ENCODE assay signal across 14 cellular contexts in the genomic region with DNA sequence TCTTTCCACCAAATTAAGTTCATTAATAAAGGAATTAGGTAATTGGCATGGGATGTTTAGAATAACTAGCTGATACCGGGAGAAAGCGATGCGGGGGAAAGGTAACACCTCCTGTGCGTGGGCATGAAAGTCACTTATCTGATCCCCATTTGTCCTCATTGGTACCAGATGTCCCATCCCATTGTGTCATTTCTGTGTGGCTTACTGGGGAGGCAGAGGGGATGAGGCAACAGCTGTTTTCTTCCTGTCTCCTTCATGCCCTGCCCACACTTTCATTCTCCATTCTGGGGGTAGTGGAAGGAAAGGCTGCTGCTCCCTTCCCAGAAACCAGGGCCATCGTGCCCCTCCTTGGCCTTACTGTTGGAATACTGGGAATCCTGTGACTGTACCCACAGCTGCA.
"Had no signal": no experiment of that assay in that cellular context is flagged by ENCODE, and none has a peak within 500 bp of the region (broad histone marks: within the 10 kb centered on the region; RNA-seq: fewer than 3 reads in every experiment).

No MANE protein-coding gene starts in this region.

- H3K27ac ChIP-seq: epithelial cell of prostate, heart right ventricle, lower lobe of right lung, ovary, thyroid gland, WERI-Rb-1 had no signal

- H3K4me3 ChIP-seq: heart right ventricle, lower lobe of right lung, ovary, thyroid gland had no signal

- DNase-seq: activated CD4-positive, alpha-beta T cell treated with anti-CD3 and anti-CD28 coated beads, Interleukin-2, amount 50 U/mL, for 48 hours; activated naive CD4-positive, alpha-beta T cell treated with anti-CD3 and anti-CD28 coated beads, Interleukin-2, amount 10 ng/mL, durations not matched to agents 7 days and 5 days; dermis blood vessel endothelial cell; effector memory CD8-positive, alpha-beta T cell; foreskin melanocyte; heart right ventricle; left colon; lower lobe of right lung; ovary; thyroid gland; WERI-Rb-1 had no signal

- ATAC-seq: effector memory CD8-positive, alpha-beta T cell; heart right ventricle; left colon; lower lobe of right lung had no signal

- FAIRE-seq: islet of Langerhans, urothelium cell line had no signal

- H3K9me3 ChIP-seq: heart right ventricle, lower lobe of right lung, ovary, thyroid gland had no signal

- H3K36me3 ChIP-seq: heart right ventricle, lower lobe of right lung, ovary, thyroid gland, WERI-Rb-1 had no signal

- H3K27me3 ChIP-seq: heart right ventricle, ovary, thyroid gland had no signal
